In the genomic region with DNA sequence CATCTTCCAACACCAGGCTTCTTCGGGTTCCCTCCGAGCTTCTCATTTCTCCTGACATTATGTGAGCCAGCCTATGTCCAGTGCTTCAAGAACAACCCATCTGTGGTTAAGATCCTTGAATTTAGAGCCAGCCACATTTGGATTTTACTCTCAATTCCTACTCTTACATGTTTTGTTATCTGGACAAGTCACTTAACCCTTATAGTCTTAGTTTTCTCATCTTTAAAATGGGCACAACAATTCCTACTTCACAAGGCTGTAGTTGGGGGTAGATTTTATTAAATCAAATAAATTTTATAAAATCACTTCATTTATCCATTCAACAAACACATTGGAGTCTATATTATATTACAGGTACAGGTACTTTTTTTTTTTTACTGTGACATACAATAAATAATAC, we compare ENCODE assay signal across 14 cellular contexts.
DNase-seq lines count a peak whose midpoint lies in the region; ATAC-seq, FAIRE-seq and TF ChIP-seq lines count a peak whose summit lies in the region.
"Had no signal": no experiment of that assay in that cellular context is flagged by ENCODE, and none has a peak within 500 bp of the region (broad histone marks: within the 10 kb centered on the region; RNA-seq: fewer than 3 reads in every experiment).

No MANE protein-coding gene starts in this region.

- no peak for TF ChIP-seq POLR2A in GM12891 (IDR thresholded peaks at IDR 0.05; ENCODE audit: low read depth, low read length)

- CTCF ChIA-PET in Calu3 (lab: Charles Lee), result no interaction called here

- H3K9me3 Mint-ChIP-seq in Calu3 (ENCODE audit: low read depth, unreplicated experiment) (peaks cover 2% of the 10 kb centered on the region), osteocyte (ENCODE audit: unreplicated experiment) (peaks cover 4% of the 10 kb centered on the region)

- no peak overlapping the region for H2AFZ ChIP-seq in ACC112 (ENCODE audit: low read length, unreplicated experiment)

- no peak for FAIRE-seq in GM12891 (lab: Jason Lieb, UNC)
- FAIRE-seq: GM12878, H1 had no signal

- no peaks in the 10 kb centered on the region for H3K27me3 Mint-ChIP-seq in Calu3 (ENCODE audit: unreplicated experiment)
- H3K27me3 Mint-ChIP-seq in osteocyte (ENCODE audit: unreplicated experiment), result no peaks in the 10 kb centered on the region

- H3K79me2 ChIP-seq in ACC112 (ENCODE audit: control insufficient read depth, insufficient read depth, low read length, unreplicated experiment), result no peaks in the 10 kb centered on the region

- H3K27me3 ChIP-seq in ACC112 (ENCODE audit: insufficient read depth, low read length) (no peaks in the 10 kb centered on the region), RWPE2 (ENCODE audit: insufficient read depth, poor library complexity, severe bottlenecking) (no peaks in the 10 kb centered on the region), right atrium auricular region (no peaks in the 10 kb centered on the region)
- H3K27me3 ChIP-seq: BLaER1 had no signal

- H3K4me3 Mint-ChIP-seq in Calu3 (ENCODE audit: low read depth, unreplicated experiment) (no peak overlapping the region), osteocyte (ENCODE audit: unreplicated experiment) (no peak overlapping the region)

- DNase-seq in Calu3 (no peak), RWPE2 (ENCODE audit: low spot score) (no peak), osteocyte (ENCODE audit: extremely low spot score, unreplicated experiment) (no peak), GM12891 (ENCODE audit: insufficient read length, low spot score) (no peak), right atrium auricular region (ENCODE audit: low spot score) (no peak), GOT3 (lab: John Stamatoyannopoulos, UW) (no peak)
- DNase-seq: AML-193, DMS79, Karpas-422 had no signal

- H3K4me1 ChIP-seq in ACC112 (ENCODE audit: control insufficient read depth, insufficient read depth, low read length, unreplicated experiment), result peaks cover 45% of the 10 kb centered on the region
- H3K4me1 ChIP-seq in RWPE2 (ENCODE audit: insufficient read depth, poor library complexity, severe bottlenecking), result peaks cover 40% of the 10 kb centered on the region
- peaks cover 0 to 20% of the 10 kb centered on the region in 2 donors for H3K4me1 ChIP-seq in right atrium auricular region
- H3K4me1 ChIP-seq: HAP-1 had no signal

- H3K9me3 ChIP-seq in RWPE2 (ENCODE audit: severe bottlenecking) (no peaks in the 10 kb centered on the region), right atrium auricular region (no peaks in the 10 kb centered on the region)
- H3K9me3 ChIP-seq: BLaER1, HAP-1 had no signal

- no TSS peak for BruUV-seq in Calu3 (replicated peaks; lab: Mats Ljungman, UMichigan)

- no peak for ATAC-seq in RWPE2 (ENCODE audit: low read depth)
- ATAC-seq: GM12878 had no signal

- intact Hi-C loops in Calu3 (cut with micrococcal nuclease; ENCODE audit: unreplicated experiment), result no loop called here

- H3K36me3 ChIP-seq in ACC112 (ENCODE audit: insufficient read depth, low read length), result no peaks in the 10 kb centered on the region
- H3K36me3 ChIP-seq in RWPE2 (ENCODE audit: low read depth), result no peaks in the 10 kb centered on the region
- H3K36me3 ChIP-seq in right atrium auricular region, result no peaks in the 10 kb centered on the region
- H3K36me3 ChIP-seq: BLaER1, HAP-1 had no signal

- H3K4me1 Mint-ChIP-seq in Calu3 (ENCODE audit: low read depth, unreplicated experiment) (peaks cover 20% of the 10 kb centered on the region), osteocyte (ENCODE audit: unreplicated experiment) (peaks cover 29% of the 10 kb centered on the region)

- no peak overlapping the region for H3K4me3 ChIP-seq in ACC112 (ENCODE audit: low read depth, low read length)
- no peak overlapping the region for H3K4me3 ChIP-seq in RWPE2 (ENCODE audit: severe bottlenecking)
- no peak overlapping the region for H3K4me3 ChIP-seq in right atrium auricular region
- H3K4me3 ChIP-seq: BLaER1, GM12878, HAP-1 had no signal

- no peak for TF ChIP-seq CTCF in Calu3 (IDR thresholded peaks at IDR 0.05; ENCODE audit: unreplicated experiment)
- no peak for TF ChIP-seq CTCF in RWPE2 (IDR thresholded peaks at IDR 0.05; ENCODE audit: poor library complexity, severe bottlenecking)
- TF ChIP-seq CTCF in osteocyte (IDR thresholded peaks at IDR 0.05), result no peak
- no peak for TF ChIP-seq CTCF in right atrium auricular region (IDR thresholded peaks at IDR 0.05)

- peak overlapping the region; percentile 20 for H3K27ac ChIP-seq in ACC112 (ENCODE audit: low read depth, low read length)
- H3K27ac ChIP-seq in RWPE2 (ENCODE audit: poor library complexity, severe bottlenecking), result peak overlapping the region; percentile 8
- no peak overlapping the region for H3K27ac ChIP-seq in right atrium auricular region
- H3K27ac ChIP-seq: BLaER1 had no signal

- H3K36me3 Mint-ChIP-seq in Calu3 (ENCODE audit: insufficient read depth, unreplicated experiment) (peaks cover 3% of the 10 kb centered on the region), osteocyte (ENCODE audit: unreplicated experiment) (peaks cover 23% of the 10 kb centered on the region)

- H3K27ac Mint-ChIP-seq in Calu3 (ENCODE audit: unreplicated experiment) (peak overlapping the region; percentile 33), osteocyte (ENCODE audit: unreplicated experiment) (peak overlapping the region; percentile 3)

TF ChIP-seq in GM12891, 5 proteins besides CTCF, POLR2A, EP300 and RAD21:
- no peak for TF ChIP-seq POU2F2 (IDR thresholded peaks at IDR 0.05; ENCODE audit: low read depth, low read length)
- no peak for TF ChIP-seq PAX5 (IDR thresholded peaks at IDR 0.05; ENCODE audit: insufficient read depth, low read length, severe bottlenecking)
- TF ChIP-seq POLR2AphosphoS5 (IDR thresholded peaks at IDR 0.05; ENCODE audit: low read depth, low read length), result no peak
- no peak for TF ChIP-seq TAF1 (IDR thresholded peaks at IDR 0.05; ENCODE audit: low read depth, low read length)
- TF ChIP-seq SPI1 (IDR thresholded peaks at IDR 0.05; ENCODE audit: low read depth, low read length), result no peak

Comparison
In these comparisons a context has a peak if more than half of its experiments do, and no peak if none do; other contexts are left out.
1. H3K27ac ChIP-seq: peak in ACC112 (single experiment) and RWPE2 (single experiment); none in right atrium auricular region (0 of 2).